In the genomic region with DNA sequence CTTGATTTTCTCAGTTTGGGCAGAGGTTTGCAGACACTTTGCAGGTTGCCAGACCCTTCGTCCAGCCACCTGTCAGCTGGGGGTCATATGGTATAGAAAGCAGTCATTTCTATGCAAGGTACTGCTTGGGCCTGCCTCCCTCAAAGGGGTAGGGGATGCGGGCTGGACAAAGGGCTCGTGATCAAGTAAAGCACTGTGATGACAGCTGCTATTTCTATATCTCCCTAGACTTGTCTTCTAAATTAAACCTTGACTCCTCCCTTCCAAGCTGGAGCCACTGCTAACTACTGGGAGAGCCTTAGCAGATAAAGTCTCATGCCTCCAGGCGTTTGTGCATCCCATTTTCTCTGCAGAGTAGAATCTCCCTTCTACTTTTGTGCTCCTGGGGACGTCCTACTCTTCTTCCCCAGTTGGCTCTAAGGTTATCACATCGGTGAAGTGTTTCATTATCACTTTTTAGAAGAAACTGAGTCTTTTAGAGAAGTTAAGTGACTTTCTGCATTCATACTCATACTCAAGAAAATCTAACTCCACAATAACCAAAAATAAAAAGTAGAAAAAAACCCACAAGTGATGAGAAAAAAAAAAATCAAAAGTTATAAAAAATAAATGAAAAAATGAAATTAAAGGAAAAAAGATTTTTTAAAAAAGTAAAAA, we compare ENCODE assay signal across 7 cellular contexts. TPM values are rescaled to one million over a fixed set of nuclear protein-coding genes. Genes with fewer than 3 reads are reported as not detected.
DNase-seq lines count a peak whose midpoint lies in the region; TF ChIP-seq lines count a peak whose summit lies in the region.

No MANE protein-coding gene starts in this region.

- H3K36me3 ChIP-seq in HEK293 (ENCODE audit: control insufficient read depth in 2 of 2, insufficient read depth in 1 of 2, low read length in 2 of 2), result peaks cover 9 to 33% of the 10 kb centered on the region in 2 experiments

- H3K27ac ChIP-seq in HEK293 (ENCODE audit: extremely low read depth, low read depth, low read length) (peak overlapping the region; percentile 80), skin epidermis (peak overlapping the region in 18 of 21 experiments; percentile 10 to 97 (median 89))

- no peaks in the 10 kb centered on the region for H3K9me3 ChIP-seq in HEK293 (ENCODE audit: control insufficient read depth, insufficient read depth, low read depth, low read length)

- DNase-seq in SK-N-DZ (ENCODE audit: low spot score), result peak; percentile 81
- DNase-seq in foreskin fibroblast, result no peak
- DNase-seq in NOMO-1 treated with dmso at 0.1 percent for 144 hours (lab: John Stamatoyannopoulos, UW; ENCODE audit: unreplicated experiment), result no peak
- no peak for DNase-seq in dedifferentiated amniotic fluid mesenchymal stem cell (ENCODE audit: extremely low spot score)
- no peak for DNase-seq in NCI-H1105 treated with DMSO at 0.1 percent for 48 hours (lab: John Stamatoyannopoulos, UW)

- CTCF ChIA-PET in HEK293 (lab: Yijun Ruan, JAX), result interaction anchor here (0.7 to 1.2 kb wide), 3 partner anchors 15 to 558 kb away, joined by 3 to 4 read pairs (median 4); no protein-coding TSS in a partner anchor

- TF ChIP-seq CTCF in HEK293 (tag by site-specific recombination; IDR thresholded peaks at IDR 0.05) (no peak), foreskin fibroblast (IDR thresholded peaks at IDR 0.05; ENCODE audit: low read depth, low read length) (no peak)

- peak overlapping the region; percentile 30 for H3K4me3 ChIP-seq in HEK293 (ENCODE audit: low read depth, low read length)
- peak overlapping the region; percentile 68 to 88 for H3K4me3 ChIP-seq in foreskin fibroblast (ENCODE audit: low read depth in 1 of 2, low read length in 2 of 2)
- H3K4me3 ChIP-seq in skin epidermis, result peak overlapping the region; percentile 46 to 99 (median 83)

- POLR2A ChIA-PET in HEK293 (lab: Yijun Ruan, JAX), result interaction anchor here (0.8 to 3.8 kb wide), 5 partner anchors 14 to 390 kb away, joined by 3 to 18 read pairs (median 4); a partner anchor contains a TSS

- no peaks in the 10 kb centered on the region for H3K4me1 ChIP-seq in HEK293 (ENCODE audit: control insufficient read depth, insufficient read depth, low read length)

TF ChIP-seq in HEK293, 187 proteins besides CTCF, POLR2A, EP300 and RAD21 (continues in another document):
- TF ChIP-seq ZNF335 (tag by site-specific recombination; conservative IDR thresholded peaks at IDR 0.05) (0 out of 2 replicates have a peak, but pooled peaks have one; percentile 1), ZNF302 (tag by site-specific recombination; IDR thresholded peaks at IDR 0.05; ENCODE audit: low read depth) (no peak), ZBTB8A (tag by site-specific recombination; IDR thresholded peaks at IDR 0.05) (0 out of 2 replicates have a peak, but pooled peaks have one; percentile 20), ZNF133 (tag by site-specific recombination; IDR thresholded peaks at IDR 0.05) (no peak), ZNF549 (tag by site-specific recombination; IDR thresholded peaks at IDR 0.05) (no peak), ZNF138 (tag by site-specific recombination; IDR thresholded peaks at IDR 0.05; ENCODE audit: borderline replicate concordance) (no peak), PRDM1 (tag by site-specific recombination; IDR thresholded peaks at IDR 0.05) (peak; percentile 93), KLF8 (tag by site-specific recombination; IDR thresholded peaks at IDR 0.05) (peak; percentile 38; the same call in 1 of the 2 replicates), ZNF623 (tag by site-specific recombination; IDR thresholded peaks at IDR 0.05) (no peak)
- TF ChIP-seq, protein P1, sequence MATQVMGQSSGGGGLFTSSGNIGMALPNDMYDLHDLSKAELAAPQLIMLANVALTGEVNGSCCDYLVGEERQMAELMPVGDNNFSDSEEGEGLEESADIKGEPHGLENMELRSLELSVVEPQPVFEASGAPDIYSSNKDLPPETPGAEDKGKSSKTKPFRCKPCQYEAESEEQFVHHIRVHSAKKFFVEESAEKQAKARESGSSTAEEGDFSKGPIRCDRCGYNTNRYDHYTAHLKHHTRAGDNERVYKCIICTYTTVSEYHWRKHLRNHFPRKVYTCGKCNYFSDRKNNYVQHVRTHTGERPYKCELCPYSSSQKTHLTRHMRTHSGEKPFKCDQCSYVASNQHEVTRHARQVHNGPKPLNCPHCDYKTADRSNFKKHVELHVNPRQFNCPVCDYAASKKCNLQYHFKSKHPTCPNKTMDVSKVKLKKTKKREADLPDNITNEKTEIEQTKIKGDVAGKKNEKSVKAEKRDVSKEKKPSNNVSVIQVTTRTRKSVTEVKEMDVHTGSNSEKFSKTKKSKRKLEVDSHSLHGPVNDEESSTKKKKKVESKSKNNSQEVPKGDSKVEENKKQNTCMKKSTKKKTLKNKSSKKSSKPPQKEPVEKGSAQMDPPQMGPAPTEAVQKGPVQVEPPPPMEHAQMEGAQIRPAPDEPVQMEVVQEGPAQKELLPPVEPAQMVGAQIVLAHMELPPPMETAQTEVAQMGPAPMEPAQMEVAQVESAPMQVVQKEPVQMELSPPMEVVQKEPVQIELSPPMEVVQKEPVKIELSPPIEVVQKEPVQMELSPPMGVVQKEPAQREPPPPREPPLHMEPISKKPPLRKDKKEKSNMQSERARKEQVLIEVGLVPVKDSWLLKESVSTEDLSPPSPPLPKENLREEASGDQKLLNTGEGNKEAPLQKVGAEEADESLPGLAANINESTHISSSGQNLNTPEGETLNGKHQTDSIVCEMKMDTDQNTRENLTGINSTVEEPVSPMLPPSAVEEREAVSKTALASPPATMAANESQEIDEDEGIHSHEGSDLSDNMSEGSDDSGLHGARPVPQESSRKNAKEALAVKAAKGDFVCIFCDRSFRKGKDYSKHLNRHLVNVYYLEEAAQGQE (tag by site-specific recombination; IDR thresholded peaks at IDR 0.05), result 0 out of 2 replicates have a peak, but pooled peaks have one; percentile 13
- TF ChIP-seq, protein P2, sequence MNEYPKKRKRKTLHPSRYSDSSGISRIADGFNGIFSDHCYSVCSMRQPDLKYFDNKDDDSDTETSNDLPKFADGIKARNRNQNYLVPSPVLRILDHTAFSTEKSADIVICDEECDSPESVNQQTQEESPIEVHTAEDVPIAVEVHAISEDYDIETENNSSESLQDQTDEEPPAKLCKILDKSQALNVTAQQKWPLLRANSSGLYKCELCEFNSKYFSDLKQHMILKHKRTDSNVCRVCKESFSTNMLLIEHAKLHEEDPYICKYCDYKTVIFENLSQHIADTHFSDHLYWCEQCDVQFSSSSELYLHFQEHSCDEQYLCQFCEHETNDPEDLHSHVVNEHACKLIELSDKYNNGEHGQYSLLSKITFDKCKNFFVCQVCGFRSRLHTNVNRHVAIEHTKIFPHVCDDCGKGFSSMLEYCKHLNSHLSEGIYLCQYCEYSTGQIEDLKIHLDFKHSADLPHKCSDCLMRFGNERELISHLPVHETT (tag by site-specific recombination; IDR thresholded peaks at IDR 0.05), result 0 out of 2 replicates have a peak, but pooled peaks have one; percentile 22
- TF ChIP-seq, protein P3, sequence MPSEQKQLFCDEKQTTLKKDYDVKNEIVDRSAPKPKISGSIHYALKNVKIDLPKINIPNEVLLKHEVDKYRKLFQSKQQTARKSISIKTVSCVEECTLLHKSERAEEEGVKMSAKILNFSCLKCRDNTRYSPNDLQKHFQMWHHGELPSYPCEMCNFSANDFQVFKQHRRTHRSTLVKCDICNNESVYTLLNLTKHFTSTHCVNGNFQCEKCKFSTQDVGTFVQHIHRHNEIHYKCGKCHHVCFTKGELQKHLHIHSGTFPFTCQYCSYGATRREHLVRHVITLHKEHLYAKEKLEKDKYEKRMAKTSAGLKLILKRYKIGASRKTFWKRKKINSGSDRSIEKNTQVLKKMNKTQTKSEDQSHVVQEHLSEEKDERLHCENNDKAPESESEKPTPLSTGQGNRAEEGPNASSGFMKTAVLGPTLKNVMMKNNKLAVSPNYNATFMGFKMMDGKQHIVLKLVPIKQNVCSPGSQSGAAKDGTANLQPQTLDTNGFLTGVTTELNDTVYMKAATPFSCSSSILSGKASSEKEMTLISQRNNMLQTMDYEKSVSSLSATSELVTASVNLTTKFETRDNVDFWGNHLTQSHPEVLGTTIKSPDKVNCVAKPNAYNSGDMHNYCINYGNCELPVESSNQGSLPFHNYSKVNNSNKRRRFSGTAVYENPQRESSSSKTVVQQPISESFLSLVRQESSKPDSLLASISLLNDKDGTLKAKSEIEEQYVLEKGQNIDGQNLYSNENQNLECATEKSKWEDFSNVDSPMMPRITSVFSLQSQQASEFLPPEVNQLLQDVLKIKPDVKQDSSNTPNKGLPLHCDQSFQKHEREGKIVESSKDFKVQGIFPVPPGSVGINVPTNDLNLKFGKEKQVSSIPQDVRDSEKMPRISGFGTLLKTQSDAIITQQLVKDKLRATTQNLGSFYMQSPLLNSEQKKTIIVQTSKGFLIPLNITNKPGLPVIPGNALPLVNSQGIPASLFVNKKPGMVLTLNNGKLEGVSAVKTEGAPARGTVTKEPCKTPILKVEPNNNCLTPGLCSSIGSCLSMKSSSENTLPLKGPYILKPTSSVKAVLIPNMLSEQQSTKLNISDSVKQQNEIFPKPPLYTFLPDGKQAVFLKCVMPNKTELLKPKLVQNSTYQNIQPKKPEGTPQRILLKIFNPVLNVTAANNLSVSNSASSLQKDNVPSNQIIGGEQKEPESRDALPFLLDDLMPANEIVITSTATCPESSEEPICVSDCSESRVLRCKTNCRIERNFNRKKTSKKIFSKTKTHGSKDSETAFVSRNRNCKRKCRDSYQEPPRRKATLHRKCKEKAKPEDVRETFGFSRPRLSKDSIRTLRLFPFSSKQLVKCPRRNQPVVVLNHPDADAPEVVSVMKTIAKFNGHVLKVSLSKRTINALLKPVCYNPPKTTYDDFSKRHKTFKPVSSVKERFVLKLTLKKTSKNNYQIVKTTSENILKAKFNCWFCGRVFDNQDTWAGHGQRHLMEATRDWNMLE (tag by site-specific recombination; conservative IDR thresholded peaks at IDR 0.05; ENCODE audit: low read depth), result no peak

RNA-seq across cellular contexts. Expression of a gene that starts 0.7 kb away (rescaled TPM):
- polyA plus RNA-seq in SK-N-DZ (2014; cell fraction: cytosol; rRNA removed), result 469 and 473 TPM in 2 replicates
- polyA plus RNA-seq in SK-N-DZ (2014; cell fraction: nucleus; rRNA removed), result 187 and 227 TPM in 2 replicates

RNA-seq across cellular contexts. Expression of a gene that starts 26.7 kb away (rescaled TPM):
- 28.3 and 32.8 TPM in 2 replicates for polyA plus RNA-seq in SK-N-DZ (2014; cell fraction: cytosol; rRNA removed)
- 11.1 and 16.1 TPM in 2 replicates for polyA plus RNA-seq in SK-N-DZ (2014; cell fraction: nucleus; rRNA removed)

RNA-seq across cellular contexts. Expression of a gene that starts 26.8 kb away (rescaled TPM):
- 25.1 and 39.7 TPM in 2 replicates for polyA plus RNA-seq in SK-N-DZ (2014; cell fraction: cytosol; rRNA removed)
- polyA plus RNA-seq in SK-N-DZ (2014; cell fraction: nucleus; rRNA removed), result 29.7 and 33.0 TPM in 2 replicates

Comparison
In these comparisons a context has a peak if more than half of its experiments do, and no peak if none do; other contexts are left out.
1. H3K4me3 ChIP-seq: peak in every context shown above with its lines; median percentile 83 in skin epidermis; 78 in foreskin fibroblast; 30 in HEK293.